In genomic region chr3:193049901-193050300, GRCh38 we compare ENCODE assay signal across 28 cellular contexts.
"Had no signal": no experiment of that assay in that cellular context is flagged by ENCODE, and none has a peak within 500 bp of the region (broad histone marks: within the 10 kb centered on the region; RNA-seq: fewer than 3 reads in every experiment).

No MANE protein-coding gene starts in this region.

- H3K4me1 Mint-ChIP-seq: stimulated activated effector memory CD8-positive, alpha-beta T cell treated with anti-CD3 and anti-CD28 coated beads, Interleukin-12 subunit alpha, Interleukin-12 subunit beta, amount 100 ng/mL, for 72 hours; stimulated activated memory B cell treated with anti-CD40 and anti-IgM and Interleukin-4, amounts not matched to agents 10 μg/mL and 1 μg/mL and 100 μg/mL, for 72 hours; stimulated activated naive B cell treated with anti-CD40 and anti-IgM and Interleukin-4, amounts not matched to agents 10 μg/mL and 1 μg/mL and 100 μg/mL, for 72 hours; stimulated activated naive CD8-positive, alpha-beta T cell treated with anti-CD3 and anti-CD28 coated beads, Interleukin-15, amount 100 ng/mL, for 72 hours had no signal

- DNase-seq: stimulated activated CD4-positive, alpha-beta T cell treated with anti-CD3 and anti-CD28 coated beads, Interleukin-2, amount 100 ng/mL, for 48 hours; stimulated activated CD4-positive, alpha-beta T cell treated with anti-CD3 and anti-CD28 coated beads, Interleukin-4, amount 100 ng/mL, for 1 hour; stimulated activated CD4-positive, alpha-beta T cell treated with anti-CD3 and anti-CD28 coated beads, Interleukin-4, amount 100 ng/mL, for 24 hours; stimulated activated CD4-positive, alpha-beta T cell treated with anti-CD3 and anti-CD28 coated beads, Interleukin-4, amount 100 ng/mL, for 4 hours; stimulated activated CD8-positive, alpha-beta memory T cell treated with anti-CD3 and anti-CD28 coated beads, Interleukin-4, amount 100 ng/mL, for 48 hours; stimulated activated naive B cell treated with anti-CD40 and anti-IgM and Interleukin-4, amounts not matched to agents 10 μg/mL and 1 μg/mL and 100 μg/mL, for 72 hours; stimulated activated naive CD4-positive, alpha-beta T cell; stimulated activated naive CD4-positive, alpha-beta T cell treated with Interleukin-2 at 50 U/mL for 16 hours; stimulated activated naive CD8-positive, alpha-beta T cell treated with anti-CD3 and anti-CD28 coated beads, Interleukin-15, amount 100 ng/mL, for 72 hours; stimulated activated naive CD8-positive, alpha-beta T cell treated with anti-CD3 and anti-CD28 coated beads, Interleukin-15, Interleukin-2, amounts not matched to agents 100 U/mL and 50 U/mL, for 24 hours; stomach; substantia nigra; testis; thyroid gland; tibial artery; transverse colon; trophoblast cell; upper lobe of right lung; uterus had no signal

- H3K9me3 Mint-ChIP-seq: stimulated activated effector memory CD8-positive, alpha-beta T cell treated with anti-CD3 and anti-CD28 coated beads, Interleukin-12 subunit alpha, Interleukin-12 subunit beta, amount 100 ng/mL, for 72 hours; stimulated activated memory B cell treated with anti-CD40 and anti-IgM and Interleukin-4, amounts not matched to agents 10 μg/mL and 1 μg/mL and 100 μg/mL, for 72 hours; stimulated activated naive B cell treated with anti-CD40 and anti-IgM and Interleukin-4, amounts not matched to agents 10 μg/mL and 1 μg/mL and 100 μg/mL, for 72 hours; stimulated activated naive CD8-positive, alpha-beta T cell treated with anti-CD3 and anti-CD28 coated beads, Interleukin-15, amount 100 ng/mL, for 72 hours; stimulated activated naive CD8-positive, alpha-beta T cell treated with anti-CD3 and anti-CD28 coated beads, Interleukin-15, Interleukin-2, amounts not matched to agents 100 ng/mL and 50 ng/mL, for 24 hours; type B pancreatic cell had no signal

- H3K27ac ChIP-seq: stomach, suprapubic skin, testis, thoracic aorta, thyroid gland, tibial artery, tibial nerve, transverse colon, upper lobe of left lung, upper lobe of right lung, uterus, vagina had no signal

- H3K9me3 ChIP-seq: stomach, suprapubic skin, testis, thoracic aorta, thyroid gland, tibial artery, tibial nerve, transverse colon, upper lobe of left lung, upper lobe of right lung, uterus, vagina had no signal

- H3K36me3 Mint-ChIP-seq: stimulated activated effector memory CD8-positive, alpha-beta T cell treated with anti-CD3 and anti-CD28 coated beads, Interleukin-12 subunit alpha, Interleukin-12 subunit beta, amount 100 ng/mL, for 72 hours; stimulated activated memory B cell treated with anti-CD40 and anti-IgM and Interleukin-4, amounts not matched to agents 10 μg/mL and 1 μg/mL and 100 μg/mL, for 72 hours; stimulated activated naive B cell treated with anti-CD40 and anti-IgM and Interleukin-4, amounts not matched to agents 10 μg/mL and 1 μg/mL and 100 μg/mL, for 72 hours; type B pancreatic cell had no signal

- H3K27me3 Mint-ChIP-seq: stimulated activated naive CD8-positive, alpha-beta T cell treated with anti-CD3 and anti-CD28 coated beads, Interleukin-15, amount 100 ng/mL, for 72 hours; stimulated activated naive CD8-positive, alpha-beta T cell treated with anti-CD3 and anti-CD28 coated beads, Interleukin-15, Interleukin-2, amounts not matched to agents 100 ng/mL and 50 ng/mL, for 24 hours; type B pancreatic cell had no signal

- H3K4me3 Mint-ChIP-seq: stimulated activated effector memory CD8-positive, alpha-beta T cell treated with anti-CD3 and anti-CD28 coated beads, Interleukin-12 subunit alpha, Interleukin-12 subunit beta, amount 100 ng/mL, for 72 hours; stimulated activated memory B cell treated with anti-CD40 and anti-IgM and Interleukin-4, amounts not matched to agents 10 μg/mL and 1 μg/mL and 100 μg/mL, for 72 hours; stimulated activated naive B cell treated with anti-CD40 and anti-IgM and Interleukin-4, amounts not matched to agents 10 μg/mL and 1 μg/mL and 100 μg/mL, for 72 hours; stimulated activated naive CD8-positive, alpha-beta T cell treated with anti-CD3 and anti-CD28 coated beads, Interleukin-15, amount 100 ng/mL, for 72 hours; stimulated activated naive CD8-positive, alpha-beta T cell treated with anti-CD3 and anti-CD28 coated beads, Interleukin-15, Interleukin-2, amounts not matched to agents 100 ng/mL and 50 ng/mL, for 24 hours; type B pancreatic cell had no signal

- ATAC-seq: stimulated activated effector memory CD8-positive, alpha-beta T cell treated with anti-CD3 and anti-CD28 coated beads, Interleukin-12 subunit alpha, Interleukin-12 subunit beta, amount 100 ng/mL, for 72 hours; stimulated activated memory B cell treated with anti-CD40 and anti-IgM and Interleukin-4, amounts not matched to agents 10 μg/mL and 1 μg/mL and 100 μg/mL, for 72 hours; stimulated activated naive B cell treated with anti-CD40 and anti-IgM and Interleukin-4, amounts not matched to agents 10 μg/mL and 1 μg/mL and 100 μg/mL, for 72 hours; stimulated activated naive CD8-positive, alpha-beta T cell treated with anti-CD3 and anti-CD28 coated beads, Interleukin-15, amount 100 ng/mL, for 72 hours; stimulated activated naive CD8-positive, alpha-beta T cell treated with anti-CD3 and anti-CD28 coated beads, Interleukin-15, Interleukin-2, amounts not matched to agents 100 U/mL and 50 U/mL, for 24 hours; upper lobe of right lung had no signal

- H3K4me1 ChIP-seq: stomach, suprapubic skin, testis, thyroid gland, tibial artery, tibial nerve, transverse colon, upper lobe of left lung, upper lobe of right lung, uterus, vagina had no signal

- H3K27ac Mint-ChIP-seq: stimulated activated effector memory CD8-positive, alpha-beta T cell treated with anti-CD3 and anti-CD28 coated beads, Interleukin-12 subunit alpha, Interleukin-12 subunit beta, amount 100 ng/mL, for 72 hours; stimulated activated memory B cell treated with anti-CD40 and anti-IgM and Interleukin-4, amounts not matched to agents 10 μg/mL and 1 μg/mL and 100 μg/mL, for 72 hours; stimulated activated naive B cell treated with anti-CD40 and anti-IgM and Interleukin-4, amounts not matched to agents 10 μg/mL and 1 μg/mL and 100 μg/mL, for 72 hours; stimulated activated naive CD8-positive, alpha-beta T cell treated with anti-CD3 and anti-CD28 coated beads, Interleukin-15, amount 100 ng/mL, for 72 hours; stimulated activated naive CD8-positive, alpha-beta T cell treated with anti-CD3 and anti-CD28 coated beads, Interleukin-15, Interleukin-2, amounts not matched to agents 100 ng/mL and 50 ng/mL, for 24 hours; type B pancreatic cell had no signal

- H3K4me3 ChIP-seq: stomach, suprapubic skin, testis, thoracic aorta, thyroid gland, tibial artery, tibial nerve, transverse colon, upper lobe of left lung, upper lobe of right lung, uterus, vagina had no signal

- H3K36me3 ChIP-seq: stomach, suprapubic skin, thoracic aorta, thyroid gland, tibial artery, tibial nerve, transverse colon, upper lobe of left lung, upper lobe of right lung, uterus, vagina had no signal

- H3K27me3 ChIP-seq: stomach, suprapubic skin, testis, thyroid gland, tibial artery, tibial nerve, transverse colon, upper lobe of left lung, upper lobe of right lung, uterus, vagina had no signal
